Comparison of ENCODE assay signal across 1 cellular context in the genomic region with DNA sequence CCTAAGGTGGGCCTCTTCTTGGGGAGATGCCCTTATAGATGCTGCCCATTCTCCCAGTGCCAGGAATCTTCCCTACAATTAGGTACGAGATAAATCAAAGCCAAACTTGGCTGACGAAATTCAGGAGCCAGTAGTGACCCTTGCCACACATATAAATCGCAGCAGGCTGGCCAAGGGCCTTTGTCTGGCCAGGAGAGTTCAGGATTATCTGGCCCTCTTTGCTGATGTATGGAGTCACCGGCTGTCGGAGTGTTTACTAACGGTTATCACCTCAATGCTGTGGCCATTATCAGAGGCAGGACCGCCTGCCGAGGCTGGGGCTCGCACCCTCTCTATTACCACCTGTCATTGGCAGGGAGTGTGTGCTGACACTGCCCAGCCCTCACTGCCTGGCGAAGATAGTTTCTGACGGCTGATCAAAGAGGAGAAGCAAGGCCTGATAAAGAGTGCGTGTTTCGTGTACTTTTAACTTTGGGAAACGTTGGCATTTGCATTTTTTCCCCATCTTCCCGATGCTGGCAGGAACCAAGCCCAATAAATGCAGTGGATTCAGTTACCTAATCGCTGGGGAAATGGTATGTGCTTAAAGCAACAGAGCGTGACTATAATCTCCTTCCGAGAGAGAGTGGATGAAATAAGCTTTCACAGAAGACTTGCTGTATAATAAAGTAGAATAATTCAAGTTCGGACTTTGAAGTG.
A peak's percentile ranks its signal among the peaks of the same experiment; 100 is the strongest.
TF ChIP-seq lines count a peak whose summit lies in the region.

No MANE protein-coding gene starts in this region.

TF ChIP-seq in HepG2, 621 proteins besides CTCF, POLR2A, EP300 and RAD21 (continued from another document and continues in another):
- TF ChIP-seq, protein P1, sequence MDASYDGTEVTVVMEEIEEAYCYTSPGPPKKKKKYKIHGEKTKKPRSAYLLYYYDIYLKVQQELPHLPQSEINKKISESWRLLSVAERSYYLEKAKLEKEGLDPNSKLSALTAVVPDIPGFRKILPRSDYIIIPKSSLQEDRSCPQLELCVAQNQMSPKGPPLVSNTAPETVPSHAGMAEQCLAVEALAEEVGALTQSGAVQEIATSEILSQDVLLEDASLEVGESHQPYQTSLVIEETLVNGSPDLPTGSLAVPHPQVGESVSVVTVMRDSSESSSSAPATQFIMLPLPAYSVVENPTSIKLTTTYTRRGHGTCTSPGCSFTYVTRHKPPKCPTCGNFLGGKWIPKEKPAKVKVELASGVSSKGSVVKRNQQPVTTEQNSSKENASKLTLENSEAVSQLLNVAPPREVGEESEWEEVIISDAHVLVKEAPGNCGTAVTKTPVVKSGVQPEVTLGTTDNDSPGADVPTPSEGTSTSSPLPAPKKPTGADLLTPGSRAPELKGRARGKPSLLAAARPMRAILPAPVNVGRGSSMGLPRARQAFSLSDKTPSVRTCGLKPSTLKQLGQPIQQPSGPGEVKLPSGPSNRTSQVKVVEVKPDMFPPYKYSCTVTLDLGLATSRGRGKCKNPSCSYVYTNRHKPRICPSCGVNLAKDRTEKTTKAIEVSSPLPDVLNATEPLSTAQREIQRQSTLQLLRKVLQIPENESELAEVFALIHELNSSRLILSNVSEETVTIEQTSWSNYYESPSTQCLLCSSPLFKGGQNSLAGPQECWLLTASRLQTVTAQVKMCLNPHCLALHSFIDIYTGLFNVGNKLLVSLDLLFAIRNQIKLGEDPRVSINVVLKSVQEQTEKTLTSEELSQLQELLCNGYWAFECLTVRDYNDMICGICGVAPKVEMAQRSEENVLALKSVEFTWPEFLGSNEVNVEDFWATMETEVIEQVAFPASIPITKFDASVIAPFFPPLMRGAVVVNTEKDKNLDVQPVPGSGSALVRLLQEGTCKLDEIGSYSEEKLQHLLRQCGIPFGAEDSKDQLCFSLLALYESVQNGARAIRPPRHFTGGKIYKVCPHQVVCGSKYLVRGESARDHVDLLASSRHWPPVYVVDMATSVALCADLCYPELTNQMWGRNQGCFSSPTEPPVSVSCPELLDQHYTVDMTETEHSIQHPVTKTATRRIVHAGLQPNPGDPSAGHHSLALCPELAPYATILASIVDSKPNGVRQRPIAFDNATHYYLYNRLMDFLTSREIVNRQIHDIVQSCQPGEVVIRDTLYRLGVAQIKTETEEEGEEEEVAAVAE (CRISPR knock-in tag; IDR thresholded peaks at IDR 0.05; ENCODE audit: borderline replicate concordance) = peak; percentile 88; the same call in 1 of the 2 replicates
- TF ChIP-seq TEAD3 (CRISPR knock-in tag; optimal IDR thresholded peaks at IDR 0.05; ENCODE audit: borderline replicate concordance) = peak; percentile 58
- TF ChIP-seq, protein P2, sequence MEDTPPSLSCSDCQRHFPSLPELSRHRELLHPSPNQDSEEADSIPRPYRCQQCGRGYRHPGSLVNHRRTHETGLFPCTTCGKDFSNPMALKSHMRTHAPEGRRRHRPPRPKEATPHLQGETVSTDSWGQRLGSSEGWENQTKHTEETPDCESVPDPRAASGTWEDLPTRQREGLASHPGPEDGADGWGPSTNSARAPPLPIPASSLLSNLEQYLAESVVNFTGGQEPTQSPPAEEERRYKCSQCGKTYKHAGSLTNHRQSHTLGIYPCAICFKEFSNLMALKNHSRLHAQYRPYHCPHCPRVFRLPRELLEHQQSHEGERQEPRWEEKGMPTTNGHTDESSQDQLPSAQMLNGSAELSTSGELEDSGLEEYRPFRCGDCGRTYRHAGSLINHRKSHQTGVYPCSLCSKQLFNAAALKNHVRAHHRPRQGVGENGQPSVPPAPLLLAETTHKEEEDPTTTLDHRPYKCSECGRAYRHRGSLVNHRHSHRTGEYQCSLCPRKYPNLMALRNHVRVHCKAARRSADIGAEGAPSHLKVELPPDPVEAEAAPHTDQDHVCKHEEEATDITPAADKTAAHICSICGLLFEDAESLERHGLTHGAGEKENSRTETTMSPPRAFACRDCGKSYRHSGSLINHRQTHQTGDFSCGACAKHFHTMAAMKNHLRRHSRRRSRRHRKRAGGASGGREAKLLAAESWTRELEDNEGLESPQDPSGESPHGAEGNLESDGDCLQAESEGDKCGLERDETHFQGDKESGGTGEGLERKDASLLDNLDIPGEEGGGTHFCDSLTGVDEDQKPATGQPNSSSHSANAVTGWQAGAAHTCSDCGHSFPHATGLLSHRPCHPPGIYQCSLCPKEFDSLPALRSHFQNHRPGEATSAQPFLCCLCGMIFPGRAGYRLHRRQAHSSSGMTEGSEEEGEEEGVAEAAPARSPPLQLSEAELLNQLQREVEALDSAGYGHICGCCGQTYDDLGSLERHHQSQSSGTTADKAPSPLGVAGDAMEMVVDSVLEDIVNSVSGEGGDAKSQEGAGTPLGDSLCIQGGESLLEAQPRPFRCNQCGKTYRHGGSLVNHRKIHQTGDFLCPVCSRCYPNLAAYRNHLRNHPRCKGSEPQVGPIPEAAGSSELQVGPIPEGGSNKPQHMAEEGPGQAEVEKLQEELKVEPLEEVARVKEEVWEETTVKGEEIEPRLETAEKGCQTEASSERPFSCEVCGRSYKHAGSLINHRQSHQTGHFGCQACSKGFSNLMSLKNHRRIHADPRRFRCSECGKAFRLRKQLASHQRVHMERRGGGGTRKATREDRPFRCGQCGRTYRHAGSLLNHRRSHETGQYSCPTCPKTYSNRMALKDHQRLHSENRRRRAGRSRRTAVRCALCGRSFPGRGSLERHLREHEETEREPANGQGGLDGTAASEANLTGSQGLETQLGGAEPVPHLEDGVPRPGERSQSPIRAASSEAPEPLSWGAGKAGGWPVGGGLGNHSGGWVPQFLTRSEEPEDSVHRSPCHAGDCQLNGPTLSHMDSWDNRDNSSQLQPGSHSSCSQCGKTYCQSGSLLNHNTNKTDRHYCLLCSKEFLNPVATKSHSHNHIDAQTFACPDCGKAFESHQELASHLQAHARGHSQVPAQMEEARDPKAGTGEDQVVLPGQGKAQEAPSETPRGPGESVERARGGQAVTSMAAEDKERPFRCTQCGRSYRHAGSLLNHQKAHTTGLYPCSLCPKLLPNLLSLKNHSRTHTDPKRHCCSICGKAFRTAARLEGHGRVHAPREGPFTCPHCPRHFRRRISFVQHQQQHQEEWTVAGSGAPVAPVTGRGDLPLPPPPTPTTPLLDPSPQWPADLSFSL (CRISPR knock-in tag; IDR thresholded peaks at IDR 0.05) = peak; percentile 58; the same call in 1 of the 2 replicates
- no peak for TF ChIP-seq WIZ (CRISPR knock-in tag; IDR thresholded peaks at IDR 0.05)
- TF ChIP-seq ARNT (IDR thresholded peaks at IDR 0.05) = no peak
- TF ChIP-seq TCF12 (IDR thresholded peaks at IDR 0.05) = no peak
- peak; percentile 41; the same call in 1 of the 2 replicates for TF ChIP-seq TCF12 (CRISPR knock-in tag; IDR thresholded peaks at IDR 0.05)
- TF ChIP-seq TBX2 (CRISPR knock-in tag; IDR thresholded peaks at IDR 0.05; ENCODE audit: borderline replicate concordance) = peak; percentile 99
- peak; percentile 54; the same call in 1 of the 2 replicates for TF ChIP-seq TAF1 (CRISPR knock-in tag; IDR thresholded peaks at IDR 0.05)
- TF ChIP-seq ZNF614 (CRISPR knock-in tag; IDR thresholded peaks at IDR 0.05; ENCODE audit: borderline replicate concordance) = peak; percentile 54; the same call in 1 of the 2 replicates
- TF ChIP-seq, protein P3, sequence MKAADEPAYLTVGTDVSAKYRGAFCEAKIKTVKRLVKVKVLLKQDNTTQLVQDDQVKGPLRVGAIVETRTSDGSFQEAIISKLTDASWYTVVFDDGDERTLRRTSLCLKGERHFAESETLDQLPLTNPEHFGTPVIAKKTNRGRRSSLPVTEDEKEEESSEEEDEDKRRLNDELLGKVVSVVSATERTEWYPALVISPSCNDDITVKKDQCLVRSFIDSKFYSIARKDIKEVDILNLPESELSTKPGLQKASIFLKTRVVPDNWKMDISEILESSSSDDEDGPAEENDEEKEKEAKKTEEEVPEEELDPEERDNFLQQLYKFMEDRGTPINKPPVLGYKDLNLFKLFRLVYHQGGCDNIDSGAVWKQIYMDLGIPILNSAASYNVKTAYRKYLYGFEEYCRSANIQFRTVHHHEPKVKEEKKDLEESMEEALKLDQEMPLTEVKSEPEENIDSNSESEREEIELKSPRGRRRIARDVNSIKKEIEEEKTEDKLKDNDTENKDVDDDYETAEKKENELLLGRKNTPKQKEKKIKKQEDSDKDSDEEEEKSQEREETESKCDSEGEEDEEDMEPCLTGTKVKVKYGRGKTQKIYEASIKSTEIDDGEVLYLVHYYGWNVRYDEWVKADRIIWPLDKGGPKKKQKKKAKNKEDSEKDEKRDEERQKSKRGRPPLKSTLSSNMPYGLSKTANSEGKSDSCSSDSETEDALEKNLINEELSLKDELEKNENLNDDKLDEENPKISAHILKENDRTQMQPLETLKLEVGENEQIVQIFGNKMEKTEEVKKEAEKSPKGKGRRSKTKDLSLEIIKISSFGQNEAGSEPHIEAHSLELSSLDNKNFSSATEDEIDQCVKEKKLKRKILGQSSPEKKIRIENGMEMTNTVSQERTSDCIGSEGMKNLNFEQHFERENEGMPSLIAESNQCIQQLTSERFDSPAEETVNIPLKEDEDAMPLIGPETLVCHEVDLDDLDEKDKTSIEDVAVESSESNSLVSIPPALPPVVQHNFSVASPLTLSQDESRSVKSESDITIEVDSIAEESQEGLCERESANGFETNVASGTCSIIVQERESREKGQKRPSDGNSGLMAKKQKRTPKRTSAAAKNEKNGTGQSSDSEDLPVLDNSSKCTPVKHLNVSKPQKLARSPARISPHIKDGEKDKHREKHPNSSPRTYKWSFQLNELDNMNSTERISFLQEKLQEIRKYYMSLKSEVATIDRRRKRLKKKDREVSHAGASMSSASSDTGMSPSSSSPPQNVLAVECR (CRISPR knock-in tag; IDR thresholded peaks at IDR 0.05; ENCODE audit: borderline replicate concordance) = peak; percentile 59; the same call in 1 of the 2 replicates
- peak; percentile 49 for TF ChIP-seq IKZF4 (CRISPR knock-in tag; IDR thresholded peaks at IDR 0.05; ENCODE audit: borderline replicate concordance, low read depth, not compliant biosample characterization)
- TF ChIP-seq, protein P4, sequence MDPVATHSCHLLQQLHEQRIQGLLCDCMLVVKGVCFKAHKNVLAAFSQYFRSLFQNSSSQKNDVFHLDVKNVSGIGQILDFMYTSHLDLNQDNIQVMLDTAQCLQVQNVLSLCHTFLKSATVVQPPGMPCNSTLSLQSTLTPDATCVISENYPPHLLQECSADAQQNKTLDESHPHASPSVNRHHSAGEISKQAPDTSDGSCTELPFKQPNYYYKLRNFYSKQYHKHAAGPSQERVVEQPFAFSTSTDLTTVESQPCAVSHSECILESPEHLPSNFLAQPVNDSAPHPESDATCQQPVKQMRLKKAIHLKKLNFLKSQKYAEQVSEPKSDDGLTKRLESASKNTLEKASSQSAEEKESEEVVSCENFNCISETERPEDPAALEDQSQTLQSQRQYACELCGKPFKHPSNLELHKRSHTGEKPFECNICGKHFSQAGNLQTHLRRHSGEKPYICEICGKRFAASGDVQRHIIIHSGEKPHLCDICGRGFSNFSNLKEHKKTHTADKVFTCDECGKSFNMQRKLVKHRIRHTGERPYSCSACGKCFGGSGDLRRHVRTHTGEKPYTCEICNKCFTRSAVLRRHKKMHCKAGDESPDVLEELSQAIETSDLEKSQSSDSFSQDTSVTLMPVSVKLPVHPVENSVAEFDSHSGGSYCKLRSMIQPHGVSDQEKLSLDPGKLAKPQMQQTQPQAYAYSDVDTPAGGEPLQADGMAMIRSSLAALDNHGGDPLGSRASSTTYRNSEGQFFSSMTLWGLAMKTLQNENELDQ (CRISPR knock-in tag; IDR thresholded peaks at IDR 0.05; ENCODE audit: borderline replicate concordance) = peak; percentile 91; the same call in 1 of the 2 replicates
- peak; percentile 38; the same call in 1 of the 2 replicates for TF ChIP-seq MIXL1 (CRISPR knock-in tag; IDR thresholded peaks at IDR 0.05)
- TF ChIP-seq, protein P5, sequence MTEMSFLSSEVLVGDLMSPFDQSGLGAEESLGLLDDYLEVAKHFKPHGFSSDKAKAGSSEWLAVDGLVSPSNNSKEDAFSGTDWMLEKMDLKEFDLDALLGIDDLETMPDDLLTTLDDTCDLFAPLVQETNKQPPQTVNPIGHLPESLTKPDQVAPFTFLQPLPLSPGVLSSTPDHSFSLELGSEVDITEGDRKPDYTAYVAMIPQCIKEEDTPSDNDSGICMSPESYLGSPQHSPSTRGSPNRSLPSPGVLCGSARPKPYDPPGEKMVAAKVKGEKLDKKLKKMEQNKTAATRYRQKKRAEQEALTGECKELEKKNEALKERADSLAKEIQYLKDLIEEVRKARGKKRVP (CRISPR knock-in tag; IDR thresholded peaks at IDR 0.05) = peak in 1 of 2 experiments; percentile 90; a peak in 2 of 4 replicates
- peak; percentile 73; the same call in 1 of the 2 replicates for TF ChIP-seq ZNF431 (CRISPR knock-in tag; IDR thresholded peaks at IDR 0.05; ENCODE audit: borderline replicate concordance, low read depth)
- TF ChIP-seq ZNF160 (CRISPR knock-in tag; IDR thresholded peaks at IDR 0.05) = 0 out of 2 replicates have a peak, but pooled peaks have one; percentile 41
- peak; percentile 73 for TF ChIP-seq YY1 (IDR thresholded peaks at IDR 0.05; ENCODE audit: insufficient read depth, insufficient replicate concordance, low read depth, low read length)
- TF ChIP-seq, protein P6, sequence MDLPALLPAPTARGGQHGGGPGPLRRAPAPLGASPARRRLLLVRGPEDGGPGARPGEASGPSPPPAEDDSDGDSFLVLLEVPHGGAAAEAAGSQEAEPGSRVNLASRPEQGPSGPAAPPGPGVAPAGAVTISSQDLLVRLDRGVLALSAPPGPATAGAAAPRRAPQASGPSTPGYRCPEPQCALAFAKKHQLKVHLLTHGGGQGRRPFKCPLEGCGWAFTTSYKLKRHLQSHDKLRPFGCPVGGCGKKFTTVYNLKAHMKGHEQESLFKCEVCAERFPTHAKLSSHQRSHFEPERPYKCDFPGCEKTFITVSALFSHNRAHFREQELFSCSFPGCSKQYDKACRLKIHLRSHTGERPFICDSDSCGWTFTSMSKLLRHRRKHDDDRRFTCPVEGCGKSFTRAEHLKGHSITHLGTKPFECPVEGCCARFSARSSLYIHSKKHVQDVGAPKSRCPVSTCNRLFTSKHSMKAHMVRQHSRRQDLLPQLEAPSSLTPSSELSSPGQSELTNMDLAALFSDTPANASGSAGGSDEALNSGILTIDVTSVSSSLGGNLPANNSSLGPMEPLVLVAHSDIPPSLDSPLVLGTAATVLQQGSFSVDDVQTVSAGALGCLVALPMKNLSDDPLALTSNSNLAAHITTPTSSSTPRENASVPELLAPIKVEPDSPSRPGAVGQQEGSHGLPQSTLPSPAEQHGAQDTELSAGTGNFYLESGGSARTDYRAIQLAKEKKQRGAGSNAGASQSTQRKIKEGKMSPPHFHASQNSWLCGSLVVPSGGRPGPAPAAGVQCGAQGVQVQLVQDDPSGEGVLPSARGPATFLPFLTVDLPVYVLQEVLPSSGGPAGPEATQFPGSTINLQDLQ (CRISPR knock-in tag; IDR thresholded peaks at IDR 0.05) = peak; percentile 90
- TF ChIP-seq ZBTB42 (CRISPR knock-in tag; IDR thresholded peaks at IDR 0.05) = no peak
- peak; percentile 27 for TF ChIP-seq CCAR2 (optimal IDR thresholded peaks at IDR 0.05; ENCODE audit: low read depth, low read length)
- TF ChIP-seq ZNF629 (CRISPR knock-in tag; conservative IDR thresholded peaks at IDR 0.05) = 0 out of 2 replicates have a peak, but pooled peaks have one; percentile 30
- no peak for TF ChIP-seq SRSF4 (IDR thresholded peaks at IDR 0.05; ENCODE audit: low read depth, low read length, poor library complexity, severe bottlenecking)
- peak; percentile 31; the same call in 1 of the 2 replicates for TF ChIP-seq ZBTB7A (CRISPR knock-in tag; IDR thresholded peaks at IDR 0.05)
- peak; percentile 87 for TF ChIP-seq SMYD3 (CRISPR knock-in tag; IDR thresholded peaks at IDR 0.05)
- no peak for TF ChIP-seq ZNF850 (CRISPR knock-in tag; conservative IDR thresholded peaks at IDR 0.05)
- TF ChIP-seq ZNF124 (CRISPR knock-in tag; IDR thresholded peaks at IDR 0.05) = peak; percentile 76; the same call in 1 of the 2 replicates
- TF ChIP-seq ZNF766 (CRISPR knock-in tag; IDR thresholded peaks at IDR 0.05; ENCODE audit: borderline replicate concordance) = no peak
- TF ChIP-seq ELF3 (CRISPR knock-in tag; IDR thresholded peaks at IDR 0.05) = peak; percentile 16; the same call in 1 of the 2 replicates
- peak; percentile 79; the same call in 1 of the 2 replicates for TF ChIP-seq MTA1 (CRISPR knock-in tag; IDR thresholded peaks at IDR 0.05; ENCODE audit: borderline replicate concordance)
- TF ChIP-seq ZNF224 (CRISPR knock-in tag; IDR thresholded peaks at IDR 0.05) = 0 out of 2 replicates have a peak, but pooled peaks have one; percentile 50
